8 cellular contexts compared by ENCODE assay signal in genomic region chr13:76016799-76017198, GRCh38.
DNase-seq lines count a peak whose midpoint lies in the region; TF ChIP-seq lines count a peak whose summit lies in the region.

No MANE protein-coding gene starts in this region.

- 0 out of 2 replicates have a peak overlapping the region, but pooled peaks have one; percentile 19 for H2AFZ ChIP-seq in Loucy (ENCODE audit: low read length)

- no peaks in the 10 kb centered on the region for H4K20me1 ChIP-seq in Loucy (ENCODE audit: insufficient read depth, low read length, poor library complexity, severe bottlenecking)

- no peaks in the 10 kb centered on the region for H3K9me3 ChIP-seq in HEK293 (ENCODE audit: control insufficient read depth, insufficient read depth, low read depth, low read length)
- no peaks in the 10 kb centered on the region for H3K9me3 ChIP-seq in Loucy (ENCODE audit: insufficient read depth, low read depth, low read length)

- H3K4me2 ChIP-seq in Loucy (ENCODE audit: low read depth, low read length, poor library complexity, severe bottlenecking) = no peak overlapping the region

- H3K36me3 ChIP-seq in HEK293 (ENCODE audit: control insufficient read depth in 2 of 2, insufficient read depth in 1 of 2, low read length in 2 of 2) (no peaks in the 10 kb centered on the region), Loucy (ENCODE audit: insufficient read depth, low read length) (no peaks in the 10 kb centered on the region)

- TF ChIP-seq CTCF in AG09309 (IDR thresholded peaks at IDR 0.05; ENCODE audit: control insufficient read depth, insufficient read depth, low read depth, low read length, missing control alignments) (peak; percentile 52), GM12875 (IDR thresholded peaks at IDR 0.05; ENCODE audit: borderline replicate concordance, insufficient read depth, low read depth, low read length) (peak; percentile 62), HEK293 (tag by site-specific recombination; IDR thresholded peaks at IDR 0.05) (no peak), Loucy (conservative IDR thresholded peaks at IDR 0.05; ENCODE audit: low read length) (peak; percentile 76)

- POLR2A ChIA-PET in HEK293 (lab: Yijun Ruan, JAX) = no interaction called here

- H3K4me1 ChIP-seq in HEK293 (ENCODE audit: control insufficient read depth, insufficient read depth, low read length) = no peaks in the 10 kb centered on the region
- no peaks in the 10 kb centered on the region for H3K4me1 ChIP-seq in Loucy (ENCODE audit: insufficient read depth, low read length, poor library complexity, severe bottlenecking)

- H3K4me3 ChIP-seq in AG09309 (ENCODE audit: control insufficient read depth, low read depth, low read length) = no peak overlapping the region
- no peak overlapping the region for H3K4me3 ChIP-seq in GM12875 (ENCODE audit: low read depth, low read length)
- H3K4me3 ChIP-seq in HEK293 (ENCODE audit: low read depth, low read length) = no peak overlapping the region
- H3K4me3 ChIP-seq in Loucy (ENCODE audit: low read length, poor library complexity, severe bottlenecking) = no peak overlapping the region

- no peaks in the 10 kb centered on the region for H3F3A ChIP-seq in Loucy (ENCODE audit: low read depth)

- no peaks in the 10 kb centered on the region for H3K27me3 ChIP-seq in Loucy (ENCODE audit: insufficient read depth, low read length, poor library complexity, severe bottlenecking)

- H3K9ac ChIP-seq in Loucy (ENCODE audit: low read depth, low read length, poor library complexity, severe bottlenecking) = no peak overlapping the region

- no peak overlapping the region for H3K27ac ChIP-seq in HEK293 (ENCODE audit: extremely low read depth, low read depth, low read length)

- no peaks in the 10 kb centered on the region for H3K79me2 ChIP-seq in Loucy (ENCODE audit: insufficient read depth, low read length)

- CTCF ChIA-PET in HEK293 (lab: Yijun Ruan, JAX) = interaction anchor here (1.2 to 1.6 kb wide), 4 partner anchors 123 to 321 kb away, joined by 3 to 18 read pairs (median 3); no protein-coding TSS in a partner anchor

- no peak for DNase-seq in AG09309 (ENCODE audit: low read depth)
- DNase-seq in astrocyte of the hippocampus (ENCODE audit: low read depth, low spot score) = peak; percentile 30
- DNase-seq in lung microvascular endothelial cell (ENCODE audit: low read depth in 2 of 2) = peak; percentile 40 to 43
- no peak for DNase-seq in stimulated activated naive CD4-positive, alpha-beta T cell treated with Interleukin-2 at 50 U/mL for 16 hours (lab: John Stamatoyannopoulos, UW)
- DNase-seq in SHP77 (lab: John Stamatoyannopoulos, UW) = no peak

- no peaks in the 10 kb centered on the region for H3K9me2 ChIP-seq in Loucy (replicated peaks; ENCODE audit: low read depth, low read length)

TF ChIP-seq in HEK293, 187 proteins besides CTCF, POLR2A, EP300 and RAD21:
- TF ChIP-seq ZNF792 (tag by site-specific recombination; IDR thresholded peaks at IDR 0.05) = no peak
- TF ChIP-seq ZNF654 (tag by site-specific recombination; IDR thresholded peaks at IDR 0.05; ENCODE audit: low read depth) = peak; percentile 12; the same call in 1 of the 2 replicates
- peak; percentile 48; the same call in 1 of the 2 replicates for TF ChIP-seq PRDM10 (tag by site-specific recombination; IDR thresholded peaks at IDR 0.05)

Comparison
In these comparisons a context has a peak if more than half of its experiments do, and no peak if none do; other contexts are left out.
1. DNase-seq: peak in astrocyte of the hippocampus (single experiment) and lung microvascular endothelial cell (2 of 2); none in AG09309 (single experiment), stimulated activated naive CD4-positive, alpha-beta T cell treated with Interleukin-2 at 50 U/mL for 16 hours (single experiment) and SHP77 (0 of 2).